In genomic region chr12:7806863-7807487, GRCh38 we compare ENCODE assay signal across 8 cellular contexts. TPM values are rescaled to one million over a fixed set of nuclear protein-coding genes. Genes with fewer than 3 reads are reported as not detected.
A peak's percentile ranks its signal among the peaks of the same experiment; 100 is the strongest.
DNase-seq lines count a peak whose midpoint lies in the region; ATAC-seq lines count a peak whose summit lies in the region.

No MANE protein-coding gene starts in this region.

- intact Hi-C loops in activated naive CD4-positive, alpha-beta T cell treated with anti-CD3 and anti-CD28 coated beads for 36 hours (cut with micrococcal nuclease) = loop anchor here (1.0 to 2.0 kb wide), 5 partner anchors 91 to 588 kb away; no protein-coding TSS in a partner anchor
- intact Hi-C loops in posterior cingulate gyrus (cut with DNase I) = no loop called here

- no peaks in the 10 kb centered on the region for H3K4me1 Mint-ChIP-seq in activated naive CD4-positive, alpha-beta T cell treated with anti-CD3 and anti-CD28 coated beads for 36 hours (ENCODE audit: low read depth)

- H3K27ac Mint-ChIP-seq in activated naive CD4-positive, alpha-beta T cell treated with anti-CD3 and anti-CD28 coated beads for 36 hours = no peak overlapping the region

- no peaks in the 10 kb centered on the region for H3K27me3 Mint-ChIP-seq in activated naive CD4-positive, alpha-beta T cell treated with anti-CD3 and anti-CD28 coated beads for 36 hours (ENCODE audit: low read depth)

- H3K36me3 Mint-ChIP-seq in activated naive CD4-positive, alpha-beta T cell treated with anti-CD3 and anti-CD28 coated beads for 36 hours (ENCODE audit: low read depth) = no peaks in the 10 kb centered on the region

- no peak for ATAC-seq in HG03460 (IDR thresholded peaks at IDR 0.05; ENCODE audit: unreplicated experiment)

- CTCF ChIA-PET in activated naive CD4-positive, alpha-beta T cell treated with anti-CD3 and anti-CD28 coated beads for 36 hours (lab: Charles Lee) = interaction anchor here (0.6 to 6.2 kb wide), 17 partner anchors 9 to 1029 kb away, joined by 3 to 62 read pairs (median 3); no protein-coding TSS in a partner anchor

- H3K9me3 Mint-ChIP-seq in activated naive CD4-positive, alpha-beta T cell treated with anti-CD3 and anti-CD28 coated beads for 36 hours = no peaks in the 10 kb centered on the region

- H3K4me3 Mint-ChIP-seq in activated naive CD4-positive, alpha-beta T cell treated with anti-CD3 and anti-CD28 coated beads for 36 hours = no peak overlapping the region

- DNase-seq in DMS114 treated with DMSO at 0.1 percent for 48 hours (lab: John Stamatoyannopoulos, UW; ENCODE audit: unreplicated experiment) (peak; percentile 72), HuH-7 (ENCODE audit: low spot score) (peak; percentile 72), SK-N-DZ (ENCODE audit: low spot score) (peak; percentile 38), glomerular visceral epithelial cell (ENCODE audit: extremely low spot score) (peak; percentile 50), posterior cingulate gyrus (peak in 9 of 10 donors; percentile 27 to 91 (median 56)), ureter (ENCODE audit: low spot score) (peak; percentile 59)
- DNase-seq in activated naive CD4-positive, alpha-beta T cell treated with anti-CD3 and anti-CD28 coated beads for 36 hours = peak; percentile 82

RNA-seq across cellular contexts. Expression of gene NANOG, which starts 17.8 kb away (rescaled TPM):
- polyA plus RNA-seq in SK-N-DZ (2014; cell fraction: cytosol; rRNA removed) = not detected in 2 replicates
- not detected in 2 replicates for polyA plus RNA-seq in SK-N-DZ (2014; cell fraction: nucleus; rRNA removed)
- total RNA-seq in activated naive CD4-positive, alpha-beta T cell treated with anti-CD3 and anti-CD28 coated beads for 36 hours = not detected
- 2.5 TPM for total RNA-seq in ureter

RNA-seq across cellular contexts. Expression of gene NANOGNB, which starts 42.0 kb away (rescaled TPM):
- not detected in 2 replicates for polyA plus RNA-seq in SK-N-DZ (2014; cell fraction: cytosol; rRNA removed)
- polyA plus RNA-seq in SK-N-DZ (2014; cell fraction: nucleus; rRNA removed) = not detected in 2 replicates
- total RNA-seq in activated naive CD4-positive, alpha-beta T cell treated with anti-CD3 and anti-CD28 coated beads for 36 hours = not detected
- not detected for total RNA-seq in ureter

RNA-seq across cellular contexts. Expression of gene CLEC4C, which starts 59.8 kb away (rescaled TPM):
- polyA plus RNA-seq in SK-N-DZ (2014; cell fraction: cytosol; rRNA removed) = not detected in 2 replicates
- not detected in 2 replicates for polyA plus RNA-seq in SK-N-DZ (2014; cell fraction: nucleus; rRNA removed)
- not detected for total RNA-seq in activated naive CD4-positive, alpha-beta T cell treated with anti-CD3 and anti-CD28 coated beads for 36 hours
- not detected for total RNA-seq in ureter
